ENCODE assay signal across 19 cellular contexts in genomic region chr12:83365317-83365716, GRCh38.
DNase-seq lines count a peak whose midpoint lies in the region; ATAC-seq, FAIRE-seq and TF ChIP-seq lines count a peak whose summit lies in the region.
"Had no signal": no experiment of that assay in that cellular context is flagged by ENCODE, and none has a peak within 500 bp of the region (broad histone marks: within the 10 kb centered on the region; RNA-seq: fewer than 3 reads in every experiment).

No MANE protein-coding gene starts in this region.

- no peaks in the 10 kb centered on the region for H3K36me3 Mint-ChIP-seq in stimulated activated memory B cell treated with anti-CD40 and anti-IgM and Interleukin-4, amounts not matched to agents 10 μg/mL and 1 μg/mL and 100 μg/mL, for 72 hours
- H3K36me3 Mint-ChIP-seq: CD4-positive, CD25-positive, alpha-beta regulatory T cell had no signal

- no peak for TF ChIP-seq POLR2A in H54 (IDR thresholded peaks at IDR 0.05; ENCODE audit: low read depth, low read length)

- H3K27ac Mint-ChIP-seq in stimulated activated memory B cell treated with anti-CD40 and anti-IgM and Interleukin-4, amounts not matched to agents 10 μg/mL and 1 μg/mL and 100 μg/mL, for 72 hours = no peak overlapping the region

- H3K4me3 Mint-ChIP-seq in stimulated activated memory B cell treated with anti-CD40 and anti-IgM and Interleukin-4, amounts not matched to agents 10 μg/mL and 1 μg/mL and 100 μg/mL, for 72 hours = no peak overlapping the region
- H3K4me3 Mint-ChIP-seq: CD4-positive, CD25-positive, alpha-beta regulatory T cell had no signal

- H3K27me3 Mint-ChIP-seq in stimulated activated memory B cell treated with anti-CD40 and anti-IgM and Interleukin-4, amounts not matched to agents 10 μg/mL and 1 μg/mL and 100 μg/mL, for 72 hours = no peaks in the 10 kb centered on the region
- H3K27me3 Mint-ChIP-seq: CD4-positive, CD25-positive, alpha-beta regulatory T cell had no signal

- H3K4me1 Mint-ChIP-seq in stimulated activated memory B cell treated with anti-CD40 and anti-IgM and Interleukin-4, amounts not matched to agents 10 μg/mL and 1 μg/mL and 100 μg/mL, for 72 hours = no peaks in the 10 kb centered on the region
- H3K4me1 Mint-ChIP-seq: CD4-positive, CD25-positive, alpha-beta regulatory T cell had no signal

- peak; percentile 18 for DNase-seq in ACHN
- DNase-seq in H54 (ENCODE audit: insufficient read length, low spot score) = no peak
- peak; percentile 11 for DNase-seq in RKO (ENCODE audit: low spot score)
- peak; percentile 35 for DNase-seq in kidney tubule cell (ENCODE audit: low spot score)
- DNase-seq in islet precursor cell = no peak
- DNase-seq: CD4-positive, CD25-positive, alpha-beta regulatory T cell; COR-L47; DMS 273 treated with DMSO at 0.1 percent for 48 hours; DMS79 treated with DMSO at 0.1 percent for 48 hours; NCI-H1105; NCI-H146; NCI-H2029; NCI-H774; SHP77 treated with DMSO at 0.1 percent for 48 hours had no signal

- peak; percentile 72 for FAIRE-seq in H54 (lab: Jason Lieb, UNC)
- FAIRE-seq: GM12878, HTR-8/SVneo had no signal

- no peak for ATAC-seq in GM18517 (IDR thresholded peaks at IDR 0.05; ENCODE audit: unreplicated experiment)
- no peak for ATAC-seq in stimulated activated memory B cell treated with anti-CD40 and anti-IgM and Interleukin-4, amounts not matched to agents 10 μg/mL and 1 μg/mL and 100 μg/mL, for 72 hours
- ATAC-seq: GM12878, HCT116 had no signal

- no peaks in the 10 kb centered on the region for H3K9me3 Mint-ChIP-seq in stimulated activated memory B cell treated with anti-CD40 and anti-IgM and Interleukin-4, amounts not matched to agents 10 μg/mL and 1 μg/mL and 100 μg/mL, for 72 hours

- in situ Hi-C loops in ACHN (cut with HindIII; ENCODE audit: low pct_ligation_motif_present, low pct_unique_long_range_greater_than_20kb, low sequenced_read_pairs) = no loop called here

Comparison
In these comparisons a context has a peak if more than half of its experiments do, and no peak if none do; other contexts are left out.
1. DNase-seq: peak in ACHN (single experiment), RKO (single experiment) and kidney tubule cell (single experiment); none in H54 (single experiment) and islet precursor cell (single experiment).